1 cellular context compared by ENCODE assay signal in the genomic region with DNA sequence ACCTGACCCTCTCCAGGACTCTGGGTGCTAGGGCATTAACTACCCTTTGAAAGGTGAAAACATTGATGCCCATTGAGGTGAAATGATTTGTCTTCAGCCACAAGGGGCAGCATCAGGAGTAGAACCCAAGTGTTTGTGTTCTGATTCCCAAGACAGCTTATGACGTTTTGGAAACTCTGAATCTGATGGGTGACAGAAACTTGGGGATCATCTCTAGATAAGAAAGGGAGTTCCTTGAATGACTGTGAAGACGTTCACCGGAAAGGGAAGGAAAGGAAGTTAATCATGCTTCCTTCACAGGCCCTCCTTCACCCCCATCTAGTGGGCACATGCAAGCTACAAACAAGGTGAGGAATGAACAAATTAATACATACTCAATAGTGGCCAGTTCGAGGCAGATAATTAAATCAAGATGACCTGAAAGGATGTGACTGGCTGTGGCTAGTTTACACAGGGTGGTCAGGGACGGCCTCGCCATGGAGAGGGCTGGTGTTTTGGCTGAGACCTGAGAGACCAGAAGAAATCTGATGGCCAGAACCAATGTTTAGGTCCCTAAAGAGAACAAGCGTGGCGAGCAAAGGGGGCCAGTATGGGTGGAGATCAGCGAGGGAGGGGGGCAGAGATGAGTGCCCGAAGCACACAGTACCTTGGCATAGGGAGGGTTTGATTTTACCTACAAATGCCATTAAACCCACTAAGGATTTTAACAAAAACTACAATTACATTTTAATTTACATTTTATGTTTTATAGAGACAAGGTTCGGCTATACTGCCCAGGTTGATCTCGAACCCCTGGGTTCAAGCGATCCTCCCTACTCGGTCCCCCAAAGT.
TF ChIP-seq lines count a peak whose summit lies in the region.

No MANE protein-coding gene starts in this region.

TF ChIP-seq in HepG2, 621 proteins besides CTCF, POLR2A, EP300 and RAD21:
- TF ChIP-seq AGO1 (IDR thresholded peaks at IDR 0.05; ENCODE audit: low read depth, low read length, poor library complexity, severe bottlenecking) (no peak), ZNF234 (CRISPR knock-in tag; conservative IDR thresholded peaks at IDR 0.05) (no peak), YEATS4 (CRISPR knock-in tag; IDR thresholded peaks at IDR 0.05; ENCODE audit: borderline replicate concordance) (peak; percentile 4; the same call in 1 of the 2 replicates), ZNF644 (CRISPR knock-in tag; IDR thresholded peaks at IDR 0.05; ENCODE audit: low read depth) (0 out of 2 replicates have a peak, but pooled peaks have one; percentile 13), SIX1 (CRISPR knock-in tag; IDR thresholded peaks at IDR 0.05; ENCODE audit: borderline replicate concordance) (no peak), XRCC5 (optimal IDR thresholded peaks at IDR 0.05; ENCODE audit: low read length) (peak; percentile 36), ZEB1 (IDR thresholded peaks at IDR 0.05; ENCODE audit: insufficient replicate concordance, low read depth) (peak; percentile 3), KDM5A (IDR thresholded peaks at IDR 0.05; ENCODE audit: borderline replicate concordance, low read length) (no peak), NFIC (IDR thresholded peaks at IDR 0.05; ENCODE audit: low read length) (no peak), ZBTB43 (CRISPR knock-in tag; conservative IDR thresholded peaks at IDR 0.05) (no peak)
- TF ChIP-seq, protein P1, sequence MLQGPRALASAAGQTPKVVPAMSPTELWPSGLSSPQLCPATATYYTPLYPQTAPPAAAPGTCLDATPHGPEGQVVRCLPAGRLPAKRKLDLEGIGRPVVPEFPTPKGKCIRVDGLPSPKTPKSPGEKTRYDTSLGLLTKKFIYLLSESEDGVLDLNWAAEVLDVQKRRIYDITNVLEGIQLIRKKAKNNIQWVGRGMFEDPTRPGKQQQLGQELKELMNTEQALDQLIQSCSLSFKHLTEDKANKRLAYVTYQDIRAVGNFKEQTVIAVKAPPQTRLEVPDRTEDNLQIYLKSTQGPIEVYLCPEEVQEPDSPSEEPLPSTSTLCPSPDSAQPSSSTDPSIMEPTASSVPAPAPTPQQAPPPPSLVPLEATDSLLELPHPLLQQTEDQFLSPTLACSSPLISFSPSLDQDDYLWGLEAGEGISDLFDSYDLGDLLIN (CRISPR knock-in tag; IDR thresholded peaks at IDR 0.05; ENCODE audit: borderline replicate concordance) = no peak
